Comparison of ENCODE assay signal across 8 cellular contexts in genomic region chr22:21001601-21002325, GRCh38. TPM values are rescaled to one million over a fixed set of nuclear protein-coding genes. Genes with fewer than 3 reads are reported as not detected.
A peak's percentile ranks its signal among the peaks of the same experiment; 100 is the strongest.
DNase-seq lines count a peak whose midpoint lies in the region; ATAC-seq and TF ChIP-seq lines count a peak whose summit lies in the region.

TSS of gene THAP7 (minus strand) at chr22:21002118. CDS start at chr22:21001911, 207 bp downstream.

- peaks cover 40% of the 10 kb centered on the region for H3K79me2 ChIP-seq in DND-41 (ENCODE audit: insufficient read depth, low read length)

- DNase-seq in DND-41 = peak; percentile 97
- peak; percentile 97 to 99 (median 99) for DNase-seq in Peyer's patch
- peak; percentile 97 to 98 for DNase-seq in activated T-cell treated with anti-CD3 and anti-CD28 coated beads, Interleukin-2, amount 50 U/mL, for 48 hours
- DNase-seq in stimulated activated CD8-positive, alpha-beta memory T cell treated with anti-CD3 and anti-CD28 coated beads, Interleukin-7, amount 100 ng/mL, for 24 hours (ENCODE audit: low read depth) = peak; percentile 85

- H3K36me3 ChIP-seq in DND-41 (ENCODE audit: insufficient read depth, low read length) (peaks cover 45% of the 10 kb centered on the region), KOPT-K1 (ENCODE audit: insufficient read depth, low read length) (peaks cover 39% of the 10 kb centered on the region), Peyer's patch (peaks cover 0 to 27% (median 0%) of the 10 kb centered on the region in 3 donors), muscle layer of duodenum (ENCODE audit: control insufficient read depth in 1 of 2, insufficient read depth in 2 of 2, low read length in 2 of 2) (peaks cover 0 to 47% of the 10 kb centered on the region in 2 donors)

- H3K27ac ChIP-seq in DND-41 (ENCODE audit: low read length) (peak within 1 kb of the TSS; percentile 95), KOPT-K1 (ENCODE audit: low read depth, low read length, poor library complexity, severe bottlenecking) (peak within 1 kb of the TSS; percentile 91), Peyer's patch (peak within 1 kb of the TSS; percentile 97 to 100 (median 98)), muscle layer of duodenum (ENCODE audit: low read length) (peak within 1 kb of the TSS; percentile 93)

- H3K4me2 ChIP-seq in DND-41 (ENCODE audit: insufficient read depth, low read length) = peak within 1 kb of the TSS; percentile 100

- H3K9me3 ChIP-seq in DND-41 (ENCODE audit: insufficient read depth, low read length, severe bottlenecking) (no peaks in the 10 kb centered on the region), KOPT-K1 (ENCODE audit: insufficient read depth, low read length, poor library complexity, severe bottlenecking) (no peaks in the 10 kb centered on the region), Peyer's patch (no peaks in the 10 kb centered on the region), muscle layer of duodenum (ENCODE audit: control insufficient read depth in 1 of 2, low read length in 2 of 2) (no peaks in the 10 kb centered on the region)

- no peaks in the 10 kb centered on the region for H3K27me3 ChIP-seq in DND-41 (ENCODE audit: insufficient read depth, low read length, poor library complexity)
- H3K27me3 ChIP-seq in Peyer's patch = no peaks in the 10 kb centered on the region
- H3K27me3 ChIP-seq in muscle layer of duodenum (ENCODE audit: low read depth, low read length) = no peaks in the 10 kb centered on the region

- H2AFZ ChIP-seq in DND-41 (ENCODE audit: low read depth, low read length) = peak within 1 kb of the TSS; percentile 89

- H3K4me3 ChIP-seq in DND-41 (ENCODE audit: low read depth in 1 of 2, low read length in 2 of 2) = peak within 1 kb of the TSS; percentile 84 to 99
- H3K4me3 ChIP-seq in Peyer's patch = peak within 1 kb of the TSS; percentile 60 to 89 (median 74)
- H3K4me3 ChIP-seq in muscle layer of duodenum (ENCODE audit: low read depth in 1 of 2, low read length in 2 of 2) = peak within 1 kb of the TSS; percentile 79 to 90

- H3K9ac ChIP-seq in DND-41 (ENCODE audit: low read depth, low read length) = peak within 1 kb of the TSS; percentile 93

- TF ChIP-seq CTCF in DND-41 (IDR thresholded peaks at IDR 0.05; ENCODE audit: borderline replicate concordance, extremely low read depth, low read length, poor library complexity, severe bottlenecking) (no peak), Peyer's patch (IDR thresholded peaks at IDR 0.05) (no peak)

- H3K4me1 ChIP-seq in DND-41 (ENCODE audit: insufficient read depth, low read length) (peaks cover 36% of the 10 kb centered on the region), Peyer's patch (peaks cover 0 to 32% (median 23%) of the 10 kb centered on the region in 4 donors), muscle layer of duodenum (ENCODE audit: control insufficient read depth in 1 of 2, insufficient read depth in 2 of 2, low read length in 2 of 2) (peaks cover 18 to 32% of the 10 kb centered on the region in 2 donors)

- ATAC-seq in DND-41 (ENCODE audit: insufficient read depth, low read depth) (peak; percentile 86), GM21825 (IDR thresholded peaks at IDR 0.05; ENCODE audit: unreplicated experiment) (peak; percentile 85), esophagus mucosa (peak; percentile 92)

- peaks cover 26% of the 10 kb centered on the region for H4K20me1 ChIP-seq in DND-41 (ENCODE audit: insufficient read depth, low read length)

- TF ChIP-seq POLR2A in Peyer's patch (IDR thresholded peaks at IDR 0.05) = peak; percentile 86 to 91

RNA-seq across cellular contexts. Expression of gene THAP7, which starts in this region (rescaled TPM):
- total RNA-seq in Peyer's patch = 10 to 100 TPM; 19.8 to 54.7 (median 29.5) TPM
- 13.3 TPM for total RNA-seq in esophagus mucosa

Comparison
In these comparisons a context has a peak if more than half of its experiments do, and no peak if none do; other contexts are left out.
1. Peak in every context shown above with its lines: DNase-seq, ATAC-seq, H3K4me3 ChIP-seq and H3K27ac ChIP-seq.